In genomic region chr2:46979611-46980010, GRCh38 we compare ENCODE assay signal across 11 cellular contexts.
DNase-seq lines count a peak whose midpoint lies in the region; ATAC-seq lines count a peak whose summit lies in the region.
"Had no signal": no experiment of that assay in that cellular context is flagged by ENCODE, and none has a peak within 500 bp of the region (broad histone marks: within the 10 kb centered on the region; RNA-seq: fewer than 3 reads in every experiment).

No MANE protein-coding gene starts in this region.

- peaks cover 22 to 53% (median 44%) of the 10 kb centered on the region in 11 experiments; a peak in 20 of 22 replicates for H3K36me3 ChIP-seq in BLaER1 treated with 17β-estradiol and CSF1 and Interleukin-3, amounts not matched to agents 10 nM and 100 nM

- peak overlapping the region; percentile 67 to 91 (median 81); a peak in 21 of 22 replicates for H3K9ac ChIP-seq in BLaER1 treated with 17β-estradiol and CSF1 and Interleukin-3, amounts not matched to agents 10 nM and 100 nM

- no peaks in the 10 kb centered on the region for H3K27me3 Mint-ChIP-seq in memory B cell

- peak overlapping the region; percentile 88 to 98 (median 94) for H3K4me2 ChIP-seq in BLaER1 treated with 17β-estradiol and CSF1 and Interleukin-3, amounts not matched to agents 10 nM and 100 nM

- ATAC-seq in HG03108 (IDR thresholded peaks at IDR 0.05; ENCODE audit: unreplicated experiment) (peak; percentile 25), memory B cell (ENCODE audit: low read depth) (peak; percentile 57), HG03342 (IDR thresholded peaks at IDR 0.05; ENCODE audit: unreplicated experiment) (no peak), GM19351 (IDR thresholded peaks at IDR 0.05; ENCODE audit: unreplicated experiment) (no peak)
- ATAC-seq: left colon had no signal

- H3K4me1 ChIP-seq in BLaER1 treated with 17β-estradiol and CSF1 and Interleukin-3, amounts not matched to agents 10 nM and 100 nM = peaks cover 95 to 100% (median 100%) of the 10 kb centered on the region in 10 experiments

- peaks cover 0 to 3% (median 0%) of the 10 kb centered on the region in 11 experiments; a peak in 2 of 22 replicates for H4K20me1 ChIP-seq in BLaER1 treated with 17β-estradiol and CSF1 and Interleukin-3, amounts not matched to agents 10 nM and 100 nM

- peak; percentile 44 for DNase-seq in activated T-cell treated with anti-CD3 and anti-CD28 coated beads, Interleukin-2, amount 50 U/mL, for 1 hour
- DNase-seq in memory B cell (ENCODE audit: low spot score in 2 of 2) = peak; percentile 28 to 49
- no peak for DNase-seq in NCI-H1417 (lab: John Stamatoyannopoulos, UW)
- no peak for DNase-seq in 8988T
- DNase-seq: GOT3, left colon, NCI-H1092 treated with DMSO at 0.1 percent for 48 hours had no signal

- H3K27ac Mint-ChIP-seq in memory B cell = peak overlapping the region; percentile 97

- H3K27me3 ChIP-seq in BLaER1 treated with 17β-estradiol and CSF1 and Interleukin-3, amounts not matched to agents 10 nM and 100 nM = no peaks in the 10 kb centered on the region

- H3K36me3 Mint-ChIP-seq in memory B cell = peaks cover 27% of the 10 kb centered on the region

- H3K9me3 ChIP-seq in BLaER1 treated with 17β-estradiol and CSF1 and Interleukin-3, amounts not matched to agents 10 nM and 100 nM (replicated peaks in 1 of 11) = no peaks in the 10 kb centered on the region

- H3K4me1 Mint-ChIP-seq in memory B cell = peaks cover 58% of the 10 kb centered on the region

- no peaks in the 10 kb centered on the region for H3K9me3 Mint-ChIP-seq in memory B cell

- H3K4me3 ChIP-seq in BLaER1 treated with 17β-estradiol and CSF1 and Interleukin-3, amounts not matched to agents 10 nM and 100 nM = peak overlapping the region in 8 of 10 experiments; percentile 37 to 58 (median 50); a peak in 15 of 20 replicates

- peak overlapping the region; percentile 81 to 99 (median 93) for H3K27ac ChIP-seq in BLaER1 treated with 17β-estradiol and CSF1 and Interleukin-3, amounts not matched to agents 10 nM and 100 nM

- H3K4me3 Mint-ChIP-seq in memory B cell = peak overlapping the region; percentile 77

Comparison
In these comparisons a context has a peak if more than half of its experiments do, and no peak if none do; other contexts are left out.
1. ATAC-seq: peak in HG03108 (single experiment) and memory B cell (single experiment); none in HG03342 (single experiment) and GM19351 (single experiment).
2. DNase-seq: peak in activated T-cell treated with anti-CD3 and anti-CD28 coated beads, Interleukin-2, amount 50 U/mL, for 1 hour (single experiment) and memory B cell (2 of 2); none in NCI-H1417 (0 of 3) and 8988T (single experiment).